Comparison of ENCODE assay signal across 21 cellular contexts in genomic region chr3:187767266-187768032, GRCh38. TPM values are rescaled to one million over a fixed set of nuclear protein-coding genes. Genes with fewer than 3 reads are reported as not detected.
DNase-seq lines count a peak whose midpoint lies in the region; ATAC-seq, FAIRE-seq and TF ChIP-seq lines count a peak whose summit lies in the region.
"Had no signal": no experiment of that assay in that cellular context is flagged by ENCODE, and none has a peak within 500 bp of the region (broad histone marks: within the 10 kb centered on the region; RNA-seq: fewer than 3 reads in every experiment).

No MANE protein-coding gene starts in this region.

- no peak overlapping the region for H2AFZ ChIP-seq in keratinocyte (ENCODE audit: control insufficient read depth, low read length)

- FAIRE-seq in keratinocyte (lab: Jason Lieb, UNC): peak; percentile 49

- TF ChIP-seq CTCF in astrocyte of the spinal cord (IDR thresholded peaks at IDR 0.05; ENCODE audit: low read depth, low read length) (no peak), keratinocyte (optimal IDR thresholded peaks at IDR 0.05 in 1 of 3, IDR thresholded peaks at IDR 0.05 in 1 of 3, conservative IDR thresholded peaks at IDR 0.05 in 1 of 3; ENCODE audit: extremely low read depth in 1 of 3, insufficient read depth in 2 of 3, low read length in 3 of 3) (no peak), CD14-positive monocyte (IDR thresholded peaks at IDR 0.05) (no peak), lower lobe of right lung (IDR thresholded peaks at IDR 0.05) (no peak)

- no peak overlapping the region for H3K9ac ChIP-seq in keratinocyte (ENCODE audit: control insufficient read depth, extremely low read depth, insufficient read depth, low read length)

- H3K79me2 ChIP-seq in keratinocyte (ENCODE audit: control insufficient read depth, insufficient read depth, low read length): peaks cover 3% of the 10 kb centered on the region

- peaks cover 8% of the 10 kb centered on the region for H3K4me1 Mint-ChIP-seq in CD14-positive monocyte

- H3K36me3 ChIP-seq in keratinocyte (ENCODE audit: control insufficient read depth in 2 of 2, extremely low read depth in 1 of 2, insufficient read depth in 2 of 2, low read length in 2 of 2): no peaks in the 10 kb centered on the region
- no peaks in the 10 kb centered on the region for H3K36me3 ChIP-seq in lower lobe of right lung
- H3K36me3 ChIP-seq: BE2C, transverse colon had no signal

- no peak overlapping the region for H3K4me3 ChIP-seq in astrocyte of the spinal cord (ENCODE audit: low read depth, low read length)
- H3K4me3 ChIP-seq in keratinocyte (ENCODE audit: control insufficient read depth in 2 of 3, extremely low read depth in 1 of 3, insufficient read depth in 2 of 3, low read depth in 1 of 3, low read length in 3 of 3): no peak overlapping the region
- no peak overlapping the region for H3K4me3 ChIP-seq in lower lobe of right lung
- H3K4me3 ChIP-seq: lung, transverse colon had no signal

- H3K9me3 ChIP-seq in keratinocyte (ENCODE audit: control insufficient read depth, low read depth, low read length) (no peaks in the 10 kb centered on the region), lower lobe of right lung (no peaks in the 10 kb centered on the region)
- H3K9me3 ChIP-seq: BE2C, transverse colon had no signal

- no peaks in the 10 kb centered on the region for H3K9me3 Mint-ChIP-seq in CD14-positive monocyte
- H3K9me3 Mint-ChIP-seq: dendritic cell treated with granulocyte-macrophage colony-stimulating factor and Interleukin-4, amounts not matched to agents 40 ng/mL and 50 ng/mL, for 4 days; IgD-negative memory B cell; natural killer cell had no signal

- H3K27ac Mint-ChIP-seq in CD14-positive monocyte: no peak overlapping the region
- H3K27ac Mint-ChIP-seq: IgD-negative memory B cell, natural killer cell had no signal

- H3K27me3 ChIP-seq in keratinocyte (ENCODE audit: control insufficient read depth, extremely low read depth, insufficient read depth, low read length) (no peaks in the 10 kb centered on the region), lower lobe of right lung (ENCODE audit: low read depth) (no peaks in the 10 kb centered on the region)
- H3K27me3 ChIP-seq: BE2C, transverse colon had no signal

- H3K27ac ChIP-seq in keratinocyte (ENCODE audit: control insufficient read depth, insufficient read depth, low read length) (peak overlapping the region; percentile 36), lower lobe of right lung (no peak overlapping the region)
- H3K27ac ChIP-seq: transverse colon had no signal

- H3K4me2 ChIP-seq in keratinocyte (ENCODE audit: control insufficient read depth, extremely low read depth, insufficient read depth, low read depth, low read length): peak overlapping the region; percentile 17

- H3K4me3 Mint-ChIP-seq in CD14-positive monocyte: no peak overlapping the region
- H3K4me3 Mint-ChIP-seq: dendritic cell treated with granulocyte-macrophage colony-stimulating factor and Interleukin-4, amounts not matched to agents 40 ng/mL and 50 ng/mL, for 4 days; IgD-negative memory B cell; natural killer cell had no signal

- DNase-seq in AG20443 (ENCODE audit: low spot score): peak; percentile 75
- DNase-seq in M059J (ENCODE audit: low read depth): peak; percentile 62
- peak; percentile 65 for DNase-seq in astrocyte of the spinal cord (ENCODE audit: low read depth, low spot score)
- DNase-seq in keratinocyte (ENCODE audit: low read depth, low spot score): peak; percentile 70
- DNase-seq in CD14-positive monocyte (ENCODE audit: low spot score): no peak
- no peak for DNase-seq in GF-D8 (lab: John Stamatoyannopoulos, UW)
- DNase-seq in lower lobe of right lung: no peak
- DNase-seq: activated CD4-positive, alpha-beta T cell treated with anti-CD3 and anti-CD28 coated beads for 48 hours; activated T-cell treated with anti-CD3 and anti-CD28 coated beads for 4 hours; BE2C; DMS53; natural killer cell; NCI-H2171 treated with DMSO at 0.1 percent for 48 hours; retina; Right ventricle myocardium superior; stimulated activated CD4-positive, alpha-beta T cell treated with anti-CD3 and anti-CD28 coated beads, Interleukin-2, amount 100 ng/mL, for 48 hours; transverse colon had no signal

- peaks cover 11 to 49% of the 10 kb centered on the region in 2 donors for H3K36me3 Mint-ChIP-seq in CD14-positive monocyte
- H3K36me3 Mint-ChIP-seq: natural killer cell had no signal

- no peaks in the 10 kb centered on the region for H3K9me1 ChIP-seq in keratinocyte (ENCODE audit: control insufficient read depth, extremely low read depth, insufficient read depth, low read length)

- peaks cover 0 to 5% (median 0%) of the 10 kb centered on the region in 3 donors for H3K27me3 Mint-ChIP-seq in CD14-positive monocyte (ENCODE audit: low read depth in 3 of 3)
- H3K27me3 Mint-ChIP-seq: dendritic cell treated with granulocyte-macrophage colony-stimulating factor and Interleukin-4, amounts not matched to agents 40 ng/mL and 50 ng/mL, for 4 days; IgD-negative memory B cell had no signal

- no peaks in the 10 kb centered on the region for H4K20me1 ChIP-seq in keratinocyte (ENCODE audit: control insufficient read depth, extremely low read depth, insufficient read depth, low read length)

- ATAC-seq in lower lobe of right lung (no peak), GM19455 (IDR thresholded peaks at IDR 0.05; ENCODE audit: unreplicated experiment) (no peak)
- ATAC-seq: natural killer cell had no signal

- H3K4me1 ChIP-seq in keratinocyte (ENCODE audit: control insufficient read depth, extremely low read depth, insufficient read depth, low read length): peaks cover 36% of the 10 kb centered on the region
- H3K4me1 ChIP-seq in lower lobe of right lung: no peaks in the 10 kb centered on the region

- intact Hi-C loops in CD14-positive monocyte (cut with micrococcal nuclease) (no loop called here), lower lobe of right lung (cut with DNase I) (no loop called here)

- in situ Hi-C loops in astrocyte of the spinal cord (cut with HindIII; ENCODE audit: low sequenced_read_pairs): no loop called here

- dilution Hi-C loops in keratinocyte (cut with MboI; ENCODE audit: extremely low pct_ligation_motif_present, low sequenced_read_pairs): no loop called here

RNA-seq across cellular contexts. Expression of gene BCL6, which starts 22.2 kb away (rescaled TPM):
- 15.4 and 19.2 TPM in 2 replicates for total RNA-seq in M059J (2014; rRNA removed; shearing (Covaris generic))
- polyA plus RNA-seq in keratinocyte (4.1 to 7.8 TPM (median 7.7 TPM) in 3 replicates), CD14-positive monocyte (10 to 100 TPM; 33.2 to 34.9 TPM)
- polyA plus RNA-seq in keratinocyte (2011; ENCODE audit: low read depth): 17.9 TPM
- polyA plus RNA-seq in keratinocyte (2011; cell fraction: cytosol; rRNA removed): 3.7 TPM in 2 replicates
- polyA plus RNA-seq in keratinocyte (2011; cell fraction: nucleus; rRNA removed): 17.1 and 23.6 TPM in 2 replicates
- polyA plus RNA-seq in keratinocyte (2012; ENCODE audit: low replicate concordance): 10.9 and 81.2 TPM in 2 replicates
- 9.3 to 25.2 TPM (median 9.4 TPM) in 3 replicates for polyA minus RNA-seq in keratinocyte
- polyA minus RNA-seq in keratinocyte (2011; cell fraction: cytosol; rRNA and poly(A)+ RNA removed): 5.9 TPM
- 13.9 and 17.6 TPM in 2 replicates for polyA minus RNA-seq in keratinocyte (2011; cell fraction: nucleus; rRNA and poly(A)+ RNA removed)
- total RNA-seq in lower lobe of right lung: 123 TPM

Comparison
In these comparisons a context has a peak if more than half of its experiments do, and no peak if none do; other contexts are left out.
1. DNase-seq: peak in AG20443 (single experiment), M059J (single experiment), astrocyte of the spinal cord (single experiment) and keratinocyte (single experiment); none in CD14-positive monocyte (single experiment), GF-D8 (single experiment) and lower lobe of right lung (single experiment).